Comparison of ENCODE assay signal across 1 cellular context in genomic region chr11:114416441-114416928, GRCh38.
TF ChIP-seq lines count a peak whose summit lies in the region.

No MANE protein-coding gene starts in this region.

TF ChIP-seq in SK-N-SH, 30 proteins besides CTCF, POLR2A, EP300 and RAD21 (continued from another document):
- no peak for TF ChIP-seq CHD2 (IDR thresholded peaks at IDR 0.05; ENCODE audit: low read length, partially characterized antibody)
